In the genomic region with DNA sequence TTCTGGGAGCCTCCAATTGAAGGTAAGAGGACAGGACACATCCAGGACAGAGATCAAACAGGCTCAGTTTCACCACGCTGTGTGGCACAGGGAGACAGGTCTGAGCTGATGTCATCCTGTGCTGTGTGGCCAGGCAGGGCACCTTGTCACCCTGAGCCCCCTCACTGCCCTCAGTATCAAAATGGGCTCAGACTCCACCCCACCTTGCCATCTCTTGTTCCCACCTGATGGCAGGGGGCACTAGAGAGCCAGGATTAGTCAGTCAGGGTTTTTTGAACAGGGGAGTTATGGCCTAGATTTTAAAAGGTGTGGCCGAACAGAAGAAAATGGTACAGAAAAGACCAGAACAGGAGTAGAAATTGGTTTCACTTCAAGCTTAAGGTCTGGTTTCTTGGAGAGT, we compare ENCODE assay signal across 9 cellular contexts. TPM values are rescaled to one million over a fixed set of nuclear protein-coding genes. Genes with fewer than 3 reads are reported as not detected.
A peak's percentile ranks its signal among the peaks of the same experiment; 100 is the strongest.
DNase-seq lines count a peak whose midpoint lies in the region; ATAC-seq and TF ChIP-seq lines count a peak whose summit lies in the region.
"Had no signal": no experiment of that assay in that cellular context is flagged by ENCODE, and none has a peak within 500 bp of the region (broad histone marks: within the 10 kb centered on the region; RNA-seq: fewer than 3 reads in every experiment).

No MANE protein-coding gene starts in this region.

- no peak overlapping the region for H3K4me3 ChIP-seq in liver (ENCODE audit: low read depth in 1 of 3, low read length in 3 of 3)

- 79% methylated on average over 2 of the region's 2 CpGs for WGBS in liver

- peaks cover 7 to 30% (median 21%) of the 10 kb centered on the region in 4 donors for H3K4me1 ChIP-seq in liver (ENCODE audit: control insufficient read depth in 4 of 4, insufficient read depth in 4 of 4, low read length in 3 of 4)

- H3K27me3 ChIP-seq in liver (ENCODE audit: control insufficient read depth in 4 of 4, insufficient read depth in 4 of 4, low read length in 3 of 4), result no peaks in the 10 kb centered on the region

- peaks cover 0 to 13% (median 7%) of the 10 kb centered on the region in 4 donors for H3K36me3 ChIP-seq in liver (ENCODE audit: control insufficient read depth in 4 of 4, insufficient read depth in 3 of 4, low read depth in 1 of 4, low read length in 3 of 4)

- no peak overlapping the region for H3K9ac ChIP-seq in liver (ENCODE audit: low read depth in 1 of 2, low read length in 2 of 2)

- no peak for ATAC-seq in GM21447 (IDR thresholded peaks at IDR 0.05; ENCODE audit: unreplicated experiment)

- peak; percentile 74 for DNase-seq in activated effector memory CD4-positive, alpha-beta T cell treated with anti-CD3 and anti-CD28 coated beads, Interleukin-2, amount 50 U/mL, for 16 hours
- no peak for DNase-seq in activated effector memory CD4-positive, alpha-beta T cell treated with Interleukin-2 at 50 U/mL for 16 hours
- peak; percentile 58 for DNase-seq in NCI-H2171 treated with DMSO at 0.1 percent for 48 hours (lab: John Stamatoyannopoulos, UW)
- DNase-seq in activated T-helper 9 cell treated with anti-CD3 and anti-CD28 coated beads, Interleukin-2, amount 50 U/mL, for 16 hours (ENCODE audit: low read depth), result peak; percentile 26
- DNase-seq in retina, result no peak
- DNase-seq in DMS153 (lab: John Stamatoyannopoulos, UW), result no peak

- no peaks in the 10 kb centered on the region for H3K9me3 ChIP-seq in liver (ENCODE audit: control insufficient read depth in 4 of 4, low read length in 3 of 4)

- no peak overlapping the region for H3K27ac ChIP-seq in liver (ENCODE audit: low read depth in 1 of 2, low read length in 2 of 2)
- H3K27ac ChIP-seq: epithelial cell of prostate had no signal

- TF ChIP-seq CTCF in liver (IDR thresholded peaks at IDR 0.05; ENCODE audit: low read depth, low read length, missing input control), result peak; percentile 39

- TF ChIP-seq RAD21 in liver (IDR thresholded peaks at IDR 0.05), result peak; percentile 62 to 75

TF ChIP-seq in liver, 16 proteins besides CTCF, POLR2A, EP300 and RAD21:
- TF ChIP-seq ATF3 (IDR thresholded peaks at IDR 0.05) (no peak), NR2F2 (IDR thresholded peaks at IDR 0.05) (no peak), JUND (IDR thresholded peaks at IDR 0.05) (no peak), YY1 (IDR thresholded peaks at IDR 0.05) (no peak), EGR1 (IDR thresholded peaks at IDR 0.05; ENCODE audit: low read depth in 2 of 2) (no peak), FOXA2 (IDR thresholded peaks at IDR 0.05) (no peak), SP1 (IDR thresholded peaks at IDR 0.05) (no peak), HNF4A (conservative IDR thresholded peaks at IDR 0.05) (no peak), FOXA1 (IDR thresholded peaks at IDR 0.05) (no peak), HNF4G (IDR thresholded peaks at IDR 0.05) (no peak)
- TF ChIP-seq, protein P1, sequence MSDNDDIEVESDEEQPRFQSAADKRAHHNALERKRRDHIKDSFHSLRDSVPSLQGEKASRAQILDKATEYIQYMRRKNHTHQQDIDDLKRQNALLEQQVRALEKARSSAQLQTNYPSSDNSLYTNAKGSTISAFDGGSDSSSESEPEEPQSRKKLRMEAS (IDR thresholded peaks at IDR 0.05), result no peak
- TF ChIP-seq, protein P2, sequence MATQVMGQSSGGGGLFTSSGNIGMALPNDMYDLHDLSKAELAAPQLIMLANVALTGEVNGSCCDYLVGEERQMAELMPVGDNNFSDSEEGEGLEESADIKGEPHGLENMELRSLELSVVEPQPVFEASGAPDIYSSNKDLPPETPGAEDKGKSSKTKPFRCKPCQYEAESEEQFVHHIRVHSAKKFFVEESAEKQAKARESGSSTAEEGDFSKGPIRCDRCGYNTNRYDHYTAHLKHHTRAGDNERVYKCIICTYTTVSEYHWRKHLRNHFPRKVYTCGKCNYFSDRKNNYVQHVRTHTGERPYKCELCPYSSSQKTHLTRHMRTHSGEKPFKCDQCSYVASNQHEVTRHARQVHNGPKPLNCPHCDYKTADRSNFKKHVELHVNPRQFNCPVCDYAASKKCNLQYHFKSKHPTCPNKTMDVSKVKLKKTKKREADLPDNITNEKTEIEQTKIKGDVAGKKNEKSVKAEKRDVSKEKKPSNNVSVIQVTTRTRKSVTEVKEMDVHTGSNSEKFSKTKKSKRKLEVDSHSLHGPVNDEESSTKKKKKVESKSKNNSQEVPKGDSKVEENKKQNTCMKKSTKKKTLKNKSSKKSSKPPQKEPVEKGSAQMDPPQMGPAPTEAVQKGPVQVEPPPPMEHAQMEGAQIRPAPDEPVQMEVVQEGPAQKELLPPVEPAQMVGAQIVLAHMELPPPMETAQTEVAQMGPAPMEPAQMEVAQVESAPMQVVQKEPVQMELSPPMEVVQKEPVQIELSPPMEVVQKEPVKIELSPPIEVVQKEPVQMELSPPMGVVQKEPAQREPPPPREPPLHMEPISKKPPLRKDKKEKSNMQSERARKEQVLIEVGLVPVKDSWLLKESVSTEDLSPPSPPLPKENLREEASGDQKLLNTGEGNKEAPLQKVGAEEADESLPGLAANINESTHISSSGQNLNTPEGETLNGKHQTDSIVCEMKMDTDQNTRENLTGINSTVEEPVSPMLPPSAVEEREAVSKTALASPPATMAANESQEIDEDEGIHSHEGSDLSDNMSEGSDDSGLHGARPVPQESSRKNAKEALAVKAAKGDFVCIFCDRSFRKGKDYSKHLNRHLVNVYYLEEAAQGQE (IDR thresholded peaks at IDR 0.05), result no peak

RNA-seq across cellular contexts. Expression of gene KAT2A, which starts 2.6 kb away (rescaled TPM):
- total RNA-seq in liver, result 10 to 100 TPM in 1 of 2 donors, 1 to 10 TPM in 1; 5.1 to 14.4 TPM
- 10 to 100 TPM in 1 of 2 donors, 1 to 10 TPM in 1; 7.4 to 11.7 TPM for polyA plus RNA-seq in liver

RNA-seq across cellular contexts. Expression of gene HSPB9, which starts 4.1 kb away (rescaled TPM):
- under 1 TPM; 0.17 to 0.42 TPM for total RNA-seq in liver
- polyA plus RNA-seq in liver, result 1 to 10 TPM in 1 of 2 donors, under 1 TPM in 1; 0.69 to 4.0 TPM

RNA-seq across cellular contexts. Expression of gene DHX58, which starts 6.0 kb away (rescaled TPM):
- total RNA-seq in liver, result 10 to 100 TPM in 1 of 2 donors, 1 to 10 TPM in 1; 4.0 to 20.2 TPM
- 10 to 100 TPM in 1 of 2 donors, 1 to 10 TPM in 1; 4.3 to 21.9 TPM for polyA plus RNA-seq in liver

RNA-seq across cellular contexts. Expression of gene ZNF385C, which starts 20.3 kb away (rescaled TPM):
- under 1 TPM in 1 of 2 donors, not detected in 1; 0.19 TPM for total RNA-seq in liver
- polyA plus RNA-seq in liver, result under 1 TPM; 0.03 to 0.06 TPM

RNA-seq across cellular contexts. Expression of gene RAB5C, which starts 36.2 kb away (rescaled TPM):
- total RNA-seq in liver, result 10 to 100 TPM; 53.7 to 60.0 TPM
- 100 to 1,000 TPM in 1 of 2 donors, 10 to 100 TPM in 1; 53.5 to 107 TPM for polyA plus RNA-seq in liver

Comparison
In these comparisons a context has a peak if more than half of its experiments do, and no peak if none do; other contexts are left out.
1. DNase-seq: peak in activated effector memory CD4-positive, alpha-beta T cell treated with anti-CD3 and anti-CD28 coated beads, Interleukin-2, amount 50 U/mL, for 16 hours (single experiment), NCI-H2171 treated with DMSO at 0.1 percent for 48 hours (single experiment) and activated T-helper 9 cell treated with anti-CD3 and anti-CD28 coated beads, Interleukin-2, amount 50 U/mL, for 16 hours (single experiment); none in activated effector memory CD4-positive, alpha-beta T cell treated with Interleukin-2 at 50 U/mL for 16 hours (single experiment), retina (single experiment) and DMS153 (single experiment).